Comparison of ENCODE assay signal across 1 cellular context in the genomic region with DNA sequence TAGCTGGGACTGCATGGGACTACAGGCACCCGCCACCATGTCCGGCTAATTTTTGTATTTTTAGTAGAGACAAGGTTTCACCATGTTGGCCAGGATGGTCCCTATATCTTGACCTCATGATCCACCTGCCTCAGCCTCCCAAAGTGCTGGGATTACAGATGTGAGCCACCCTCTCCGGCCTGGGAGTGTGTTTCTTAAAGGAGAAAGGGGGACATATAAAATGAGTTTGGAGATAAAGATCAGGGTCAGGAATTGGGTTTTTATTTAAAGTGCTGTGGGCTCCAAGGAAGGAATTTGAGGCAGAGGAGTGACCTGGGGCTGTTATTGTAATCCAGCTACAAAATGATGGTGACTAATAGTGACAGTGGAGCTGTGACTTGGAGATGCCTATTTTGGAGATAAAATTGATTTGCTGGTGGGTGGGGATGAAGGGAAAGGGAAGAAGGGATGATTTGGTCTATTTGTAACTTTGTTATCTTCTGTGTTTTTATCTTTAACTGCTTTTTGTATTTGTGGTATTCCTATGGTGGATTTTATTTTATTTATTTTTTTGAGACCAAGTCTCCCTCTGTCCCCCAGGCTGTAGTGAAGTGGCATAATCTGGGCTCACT.
TF ChIP-seq lines count a peak whose summit lies in the region.

No MANE protein-coding gene starts in this region.

TF ChIP-seq in GM23338, 12 proteins besides CTCF, POLR2A, EP300 and RAD21:
- no peak for TF ChIP-seq ETS1 (IDR thresholded peaks at IDR 0.05)
- TF ChIP-seq ZNF114 (CRISPR knock-in tag; IDR thresholded peaks at IDR 0.05): no peak
- no peak for TF ChIP-seq EZH2 (IDR thresholded peaks at IDR 0.05; ENCODE audit: low read depth, unreplicated experiment)
- TF ChIP-seq EZH2phosphoT487 (IDR thresholded peaks at IDR 0.05; ENCODE audit: unreplicated experiment): no peak
- no peak for TF ChIP-seq CREB1 (CRISPR knock-in tag; IDR thresholded peaks at IDR 0.05; ENCODE audit: low read depth)
- TF ChIP-seq NANOG (IDR thresholded peaks at IDR 0.05; ENCODE audit: borderline replicate concordance): no peak
- no peak for TF ChIP-seq POLR2AphosphoS5 (IDR thresholded peaks at IDR 0.05; ENCODE audit: low read depth)
